In genomic region chr12:51895378-51896135, GRCh38 we compare ENCODE assay signal across 3 cellular contexts.
TF ChIP-seq lines count a peak whose summit lies in the region.

No MANE protein-coding gene starts in this region.

TF ChIP-seq in A549, 52 proteins besides CTCF, POLR2A, EP300 and RAD21:
- no peak for TF ChIP-seq CHD2 (IDR thresholded peaks at IDR 0.05; ENCODE audit: low read length, partially characterized antibody)
- no peak for TF ChIP-seq RARB (CRISPR knock-in tag; IDR thresholded peaks at IDR 0.05)
- TF ChIP-seq SMC3 (IDR thresholded peaks at IDR 0.05) = no peak
- TF ChIP-seq BHLHE40 (IDR thresholded peaks at IDR 0.05; ENCODE audit: low read depth, low read length) = no peak
- TF ChIP-seq HOXB5 (CRISPR knock-in tag; IDR thresholded peaks at IDR 0.05) = no peak
- TF ChIP-seq EHMT2 (IDR thresholded peaks at IDR 0.05; ENCODE audit: low read depth) = no peak
- TF ChIP-seq ZSCAN20 (CRISPR knock-in tag; IDR thresholded peaks at IDR 0.05) = no peak
- no peak for TF ChIP-seq PHF8 (IDR thresholded peaks at IDR 0.05; ENCODE audit: borderline replicate concordance, low read depth)
- no peak for TF ChIP-seq HES2 (IDR thresholded peaks at IDR 0.05)
- no peak for TF ChIP-seq ZNF302 (CRISPR knock-in tag; IDR thresholded peaks at IDR 0.05)
- no peak for TF ChIP-seq FOSB (CRISPR knock-in tag; IDR thresholded peaks at IDR 0.05)
- TF ChIP-seq CEBPB (IDR thresholded peaks at IDR 0.05) = no peak
- no peak for TF ChIP-seq KDM5A (IDR thresholded peaks at IDR 0.05)
- no peak for TF ChIP-seq ESRRA (IDR thresholded peaks at IDR 0.05; ENCODE audit: borderline replicate concordance, low read length)
- TF ChIP-seq MAX (IDR thresholded peaks at IDR 0.05) = no peak
- no peak for TF ChIP-seq SREBF2 (IDR thresholded peaks at IDR 0.05)

TF ChIP-seq in IMR-90, 13 proteins besides CTCF, POLR2A, EP300 and RAD21:
- TF ChIP-seq RFX5 (IDR thresholded peaks at IDR 0.05; ENCODE audit: low read depth, low read length) = no peak
- TF ChIP-seq SMC3 (IDR thresholded peaks at IDR 0.05; ENCODE audit: low read depth, low read length) = no peak
- TF ChIP-seq MAFK (IDR thresholded peaks at IDR 0.05; ENCODE audit: low read depth, low read length) = no peak
- no peak for TF ChIP-seq USF2 (IDR thresholded peaks at IDR 0.05; ENCODE audit: low read depth, low read length)
- TF ChIP-seq ELK1 (IDR thresholded peaks at IDR 0.05; ENCODE audit: borderline replicate concordance, low read depth, low read length) = no peak
- no peak for TF ChIP-seq NFE2L2 (IDR thresholded peaks at IDR 0.05; ENCODE audit: low read depth, low read length)
- no peak for TF ChIP-seq CHD1 (IDR thresholded peaks at IDR 0.05; ENCODE audit: low read depth, low read length)

TF ChIP-seq in endothelial cell of umbilical vein, 7 proteins besides CTCF, POLR2A, EP300 and RAD21:
- TF ChIP-seq GATA2 (IDR thresholded peaks at IDR 0.05; ENCODE audit: insufficient read depth, insufficient read length, low read depth, low read length) = no peak
- TF ChIP-seq FOS (IDR thresholded peaks at IDR 0.05; ENCODE audit: borderline replicate concordance, insufficient read depth, low read length) = no peak
- TF ChIP-seq POLR2AphosphoS5 (IDR thresholded peaks at IDR 0.05; ENCODE audit: insufficient read depth, low read depth, low read length) = no peak
- TF ChIP-seq MYC (IDR thresholded peaks at IDR 0.05; ENCODE audit: low read depth, low read length) = no peak
- no peak for TF ChIP-seq EZH2 (IDR thresholded peaks at IDR 0.05; ENCODE audit: borderline replicate concordance, low read depth, low read length, severe bottlenecking)
- no peak for TF ChIP-seq JUN (IDR thresholded peaks at IDR 0.05; ENCODE audit: borderline replicate concordance, insufficient read depth, insufficient read length, low read depth)
- TF ChIP-seq MAX (IDR thresholded peaks at IDR 0.05; ENCODE audit: insufficient read depth, insufficient read length) = no peak
TF ChIP-seq in endothelial cell of umbilical vein: peak in this region for 0.
